ENCODE assay signal across 22 cellular contexts in the genomic region with DNA sequence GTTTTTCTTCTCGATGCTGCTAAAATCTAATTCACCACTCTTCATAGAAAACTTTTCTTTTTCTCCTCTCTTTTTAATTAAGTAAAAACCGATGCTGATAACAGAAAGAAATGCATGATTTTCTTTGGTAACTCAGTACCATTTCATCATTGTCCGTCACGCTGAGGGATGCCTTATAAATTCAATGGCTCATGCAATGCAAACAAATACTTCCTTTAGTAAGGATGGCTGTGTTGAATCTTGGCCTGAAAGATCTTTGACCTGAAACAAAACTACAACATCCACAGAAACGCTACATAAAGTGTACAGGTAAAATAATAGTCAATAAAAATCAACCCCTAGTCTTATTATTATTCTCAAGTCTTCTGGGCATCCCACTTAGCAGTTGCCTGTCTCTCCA.
DNase-seq lines count a peak whose midpoint lies in the region; ATAC-seq, FAIRE-seq and TF ChIP-seq lines count a peak whose summit lies in the region.
"Had no signal": no experiment of that assay in that cellular context is flagged by ENCODE, and none has a peak within 500 bp of the region (broad histone marks: within the 10 kb centered on the region; RNA-seq: fewer than 3 reads in every experiment).

No MANE protein-coding gene starts in this region.

- H3K4me2 ChIP-seq in mesendoderm (ENCODE audit: low read length), result no peak overlapping the region
- H3K4me2 ChIP-seq: BLaER1 had no signal

- no peak for FAIRE-seq in GM19239 (lab: Jason Lieb, UNC)
- FAIRE-seq: A204.1, GM12891, GM18507, H54 had no signal

- no peaks in the 10 kb centered on the region for H3K79me1 ChIP-seq in mesendoderm (ENCODE audit: low read length)

- intact Hi-C loops in Right ventricle myocardium superior (cut with DNase I), result no loop called here

- no peak overlapping the region for H3K56ac ChIP-seq in mesendoderm (ENCODE audit: low read length)

- H4K5ac ChIP-seq in mesendoderm (ENCODE audit: low read length), result no peak overlapping the region

- H2BK15ac ChIP-seq in mesendoderm (replicated peaks; ENCODE audit: low read depth), result peak overlapping the region; percentile 36

- no peaks in the 10 kb centered on the region for H3K36me3 ChIP-seq in cardiac muscle cell
- H3K36me3 ChIP-seq in mesendoderm (ENCODE audit: control insufficient read depth, insufficient read depth, low read length), result no peaks in the 10 kb centered on the region
- H3K36me3 ChIP-seq: BLaER1, HAP-1 had no signal

- no peak for ATAC-seq in Right ventricle myocardium superior (ENCODE audit: poor library complexity)
- ATAC-seq: CD8-positive, alpha-beta T cell had no signal

- H3K79me2 ChIP-seq in mesendoderm (ENCODE audit: control insufficient read depth, insufficient read depth, low read length), result no peaks in the 10 kb centered on the region

- no peak overlapping the region for H4K8ac ChIP-seq in mesendoderm (ENCODE audit: low read depth, low read length)

- H3K9ac ChIP-seq in mesendoderm (ENCODE audit: low read length), result no peak overlapping the region
- H3K9ac ChIP-seq: BLaER1 had no signal

- H3K27me3 ChIP-seq in cardiac muscle cell (no peaks in the 10 kb centered on the region), mesendoderm (ENCODE audit: insufficient read depth, low read length, poor library complexity) (no peaks in the 10 kb centered on the region)
- H3K27me3 ChIP-seq: BLaER1 had no signal

- H3K4me3 ChIP-seq in cardiac muscle cell (no peak overlapping the region), mesendoderm (ENCODE audit: low read length) (no peak overlapping the region)
- H3K4me3 ChIP-seq: BLaER1, HAP-1 had no signal

- H3K4me1 ChIP-seq in cardiac muscle cell (ENCODE audit: low read depth), result no peaks in the 10 kb centered on the region
- no peaks in the 10 kb centered on the region for H3K4me1 ChIP-seq in mesendoderm (ENCODE audit: control insufficient read depth, low read depth, low read length)
- H3K4me1 ChIP-seq: BLaER1, Caco-2, HAP-1 had no signal

- no peak overlapping the region for H2BK120ac ChIP-seq in mesendoderm (ENCODE audit: low read depth, low read length)

- H3K27ac ChIP-seq in cardiac muscle cell (peak overlapping the region; percentile 7), mesendoderm (ENCODE audit: low read depth, low read length) (no peak overlapping the region)
- H3K27ac ChIP-seq: 22Rv1, BLaER1, C4-2B had no signal

- TF ChIP-seq CTCF in cardiac muscle cell (IDR thresholded peaks at IDR 0.05; ENCODE audit: low read depth, low read length), result no peak

- no peaks in the 10 kb centered on the region for H3K9me3 ChIP-seq in cardiac muscle cell (ENCODE audit: low read depth)
- H3K9me3 ChIP-seq: BLaER1, Caco-2, HAP-1 had no signal

- H3K23ac ChIP-seq in mesendoderm (ENCODE audit: low read length), result no peak overlapping the region

- no peak overlapping the region for H2BK5ac ChIP-seq in mesendoderm (ENCODE audit: low read length)

- peak; percentile 35 for DNase-seq in DMS53 (lab: John Stamatoyannopoulos, UW)
- DNase-seq in DMS53 treated with DMSO at 0.1 percent for 48 hours (lab: John Stamatoyannopoulos, UW; ENCODE audit: unreplicated experiment), result no peak
- no peak for DNase-seq in cardiac muscle cell (ENCODE audit: low read depth in 1 of 2, low spot score in 1 of 2)
- no peak for DNase-seq in Right ventricle myocardium superior
- no peak for DNase-seq in mesendoderm
- no peak for DNase-seq in GM19239 (ENCODE audit: insufficient read length, low spot score)
- no peak for DNase-seq in NAMALWA (ENCODE audit: low spot score)
- DNase-seq: Caco-2; CD4-positive, CD25-positive, alpha-beta regulatory T cell; CD8-positive, alpha-beta T cell; DMS153; GF-D8; GOT3; HFFc6 had no signal

- no peak overlapping the region for H2AK5ac ChIP-seq in mesendoderm (ENCODE audit: low read length)

- WGBS in mesendoderm (ENCODE audit: extremely low coverage, insufficient coverage, low lambda C conversion rate), result no CpG with 5 or more reads among the region's 5 CpGs

- no peak overlapping the region for H3K4ac ChIP-seq in mesendoderm (ENCODE audit: low read depth, low read length)

- H3K18ac ChIP-seq in mesendoderm (ENCODE audit: low read length), result no peak overlapping the region
